Comparison of ENCODE assay signal across 37 cellular contexts in genomic region chr18:67486534-67486933, GRCh38.
"Had no signal": no experiment of that assay in that cellular context is flagged by ENCODE, and none has a peak within 500 bp of the region (broad histone marks: within the 10 kb centered on the region; RNA-seq: fewer than 3 reads in every experiment).

No MANE protein-coding gene starts in this region.

- DNase-seq: activated CD4-positive, alpha-beta memory T cell treated with anti-CD3 and anti-CD28 coated beads, Interleukin-2, amount 10 ng/mL, durations not matched to agents 7 days and 5 days; activated CD4-positive, alpha-beta T cell treated with anti-CD3 and anti-CD28 coated beads for 1 hour; activated CD4-positive, alpha-beta T cell treated with anti-CD3 and anti-CD28 coated beads for 36 hours; activated CD4-positive, alpha-beta T cell treated with anti-CD3 and anti-CD28 coated beads for 48 hours; activated CD4-positive, alpha-beta T cell treated with anti-CD3 and anti-CD28 coated beads, Interleukin-2, amount 10 ng/mL, durations not matched to agents 7 days and 5 days; activated CD4-positive, alpha-beta T cell treated with anti-CD3 and anti-CD28 coated beads, Interleukin-2, amount 50 U/mL, for 48 hours; activated CD4-positive, CD25-positive, alpha-beta regulatory T cell; activated CD8-positive, alpha-beta memory T cell treated with anti-CD3 and anti-CD28 coated beads for 24 hours; activated CD8-positive, alpha-beta memory T cell treated with anti-CD3 and anti-CD28 coated beads, Interleukin-2, amount 10 ng/mL, durations not matched to agents 7 days and 5 days; activated CD8-positive, alpha-beta memory T cell treated with anti-CD3 and anti-CD28 coated beads, Interleukin-2, amount 50 U/mL, for 48 hours; activated CD8-positive, alpha-beta T cell treated with anti-CD3 and anti-CD28 coated beads, Interleukin-2, amount 10 ng/mL, durations not matched to agents 7 days and 5 days; activated effector memory CD4-positive, alpha-beta T cell treated with Interleukin-2 at 50 U/mL for 16 hours; activated gamma-delta T cell; activated naive CD4-positive, alpha-beta T cell treated with anti-CD3 and anti-CD28 coated beads, Interleukin-2, amount 10 ng/mL, durations not matched to agents 7 days and 5 days; activated naive CD4-positive, alpha-beta T cell treated with Interleukin-2 at 50 U/mL for 16 hours; activated naive CD8-positive, alpha-beta T cell treated with anti-CD3 and anti-CD28 coated beads, Interleukin-2, amount 10 ng/mL, durations not matched to agents 7 days and 5 days; activated naive CD8-positive, alpha-beta T cell treated with anti-CD3 and anti-CD28 coated beads, Interleukin-2, amount 50 U/mL, for 24 hours; activated T-cell treated with anti-CD3 and anti-CD28 coated beads, Interleukin-2, amount 50 U/mL, for 24 hours; activated T-cell treated with anti-CD3 and anti-CD28 coated beads, Interleukin-2, amount 50 U/mL, for 48 hours; amygdala; anterior cingulate cortex; caudate nucleus; cerebellar nuclear complex; T-helper 1 cell; T-helper 2 cell; T-helper 9 cell had no signal

- H3K27ac ChIP-seq: ascending aorta, cardiac muscle cell, VCaP had no signal

- H3K27me3 Mint-ChIP-seq: activated CD4-positive, alpha-beta memory T cell treated with anti-CD3 and anti-CD28 coated beads, Interleukin-2, amount 10 ng/mL, durations not matched to agents 7 days and 5 days; activated naive CD8-positive, alpha-beta T cell; activated naive CD8-positive, alpha-beta T cell treated with anti-CD3 and anti-CD28 coated beads, Interleukin-2, amount 10 ng/mL, durations not matched to agents 7 days and 5 days; activated naive CD8-positive, alpha-beta T cell treated with anti-CD3 and anti-CD28 coated beads, Interleukin-2, amount 50 U/mL, for 24 hours; activated T-cell treated with anti-CD3 and anti-CD28 coated beads, Interleukin-2, amount 50 U/mL, for 24 hours; brain; central memory CD8-positive, alpha-beta T cell had no signal

- H3K4me3 ChIP-seq: ascending aorta, cardiac muscle cell had no signal

- H3K27ac Mint-ChIP-seq: activated CD4-positive, alpha-beta memory T cell treated with anti-CD3 and anti-CD28 coated beads, Interleukin-2, amount 10 ng/mL, durations not matched to agents 7 days and 5 days; activated CD4-positive, alpha-beta T cell treated with anti-CD3 and anti-CD28 coated beads for 36 hours; activated CD4-positive, alpha-beta T cell treated with anti-CD3 and anti-CD28 coated beads, Interleukin-2, amount 10 ng/mL, durations not matched to agents 7 days and 5 days; activated CD8-positive, alpha-beta memory T cell treated with anti-CD3 and anti-CD28 coated beads, Interleukin-2, amount 10 ng/mL, durations not matched to agents 7 days and 5 days; activated CD8-positive, alpha-beta T cell treated with anti-CD3 and anti-CD28 coated beads, Interleukin-2, amount 10 ng/mL, durations not matched to agents 7 days and 5 days; activated naive CD4-positive, alpha-beta T cell treated with anti-CD3 and anti-CD28 coated beads, Interleukin-2, amount 10 ng/mL, durations not matched to agents 7 days and 5 days; activated naive CD4-positive, alpha-beta T cell treated with anti-CD3 and anti-CD28 coated beads, Interleukin-2, amount 50 U/mL, for 24 hours; activated naive CD8-positive, alpha-beta T cell; activated naive CD8-positive, alpha-beta T cell treated with anti-CD3 and anti-CD28 coated beads, Interleukin-2, amount 10 ng/mL, durations not matched to agents 7 days and 5 days; activated naive CD8-positive, alpha-beta T cell treated with anti-CD3 and anti-CD28 coated beads, Interleukin-2, amount 50 U/mL, for 24 hours; activated T-cell treated with anti-CD3 and anti-CD28 coated beads, Interleukin-2, amount 50 U/mL, for 24 hours; activated T-helper 2 cell treated with anti-CD3 and anti-CD28 coated beads, Interferon-gamma antibody, Interleukin-2, Interleukin-4, amounts not matched to agents 10 μg/mL and 5 μg/mL and 100 μg/mL, durations not matched to agents 14 hours and 24 hours and 36 hours; T-helper 1 cell treated with Interleukin-12 subunit alpha and Interleukin-12 subunit beta and Interleukin-4 antibody, amounts not matched to agents 30 μg/mL and 1 μg/mL, for 36 hours; T-helper 2 cell treated with Interferon-gamma antibody and Interleukin-4, amounts not matched to agents 5 μg/mL and 100 μg/mL, for 36 hours had no signal

- H3K36me3 ChIP-seq: ascending aorta, cardiac muscle cell had no signal

- H3K4me3 Mint-ChIP-seq: activated CD4-positive, alpha-beta memory T cell treated with anti-CD3 and anti-CD28 coated beads, Interleukin-2, amount 10 ng/mL, durations not matched to agents 7 days and 5 days; activated CD4-positive, alpha-beta T cell treated with anti-CD3 and anti-CD28 coated beads for 36 hours; activated CD4-positive, alpha-beta T cell treated with anti-CD3 and anti-CD28 coated beads, Interleukin-2, amount 10 ng/mL, durations not matched to agents 7 days and 5 days; activated CD8-positive, alpha-beta memory T cell treated with anti-CD3 and anti-CD28 coated beads, Interleukin-2, amount 10 ng/mL, durations not matched to agents 7 days and 5 days; activated CD8-positive, alpha-beta T cell treated with anti-CD3 and anti-CD28 coated beads, Interleukin-2, amount 10 ng/mL, durations not matched to agents 7 days and 5 days; activated naive CD4-positive, alpha-beta T cell treated with anti-CD3 and anti-CD28 coated beads, Interleukin-2, amount 10 ng/mL, durations not matched to agents 7 days and 5 days; activated naive CD4-positive, alpha-beta T cell treated with anti-CD3 and anti-CD28 coated beads, Interleukin-2, amount 50 U/mL, for 24 hours; activated naive CD8-positive, alpha-beta T cell; activated naive CD8-positive, alpha-beta T cell treated with anti-CD3 and anti-CD28 coated beads, Interleukin-2, amount 10 ng/mL, durations not matched to agents 7 days and 5 days; activated naive CD8-positive, alpha-beta T cell treated with anti-CD3 and anti-CD28 coated beads, Interleukin-2, amount 50 U/mL, for 24 hours; activated T-cell treated with anti-CD3 and anti-CD28 coated beads, Interleukin-2, amount 50 U/mL, for 24 hours; brain; central memory CD8-positive, alpha-beta T cell; T-helper 1 cell treated with Interleukin-12 subunit alpha and Interleukin-12 subunit beta and Interleukin-4 antibody, amounts not matched to agents 30 μg/mL and 1 μg/mL, for 36 hours; T-helper 2 cell treated with Interferon-gamma antibody and Interleukin-4, amounts not matched to agents 5 μg/mL and 100 μg/mL, for 36 hours had no signal

- H3K36me3 Mint-ChIP-seq: activated CD8-positive, alpha-beta memory T cell treated with anti-CD3 and anti-CD28 coated beads, Interleukin-2, amount 10 ng/mL, durations not matched to agents 7 days and 5 days; activated naive CD4-positive, alpha-beta T cell treated with anti-CD3 and anti-CD28 coated beads, Interleukin-2, amount 10 ng/mL, durations not matched to agents 7 days and 5 days; activated naive CD4-positive, alpha-beta T cell treated with anti-CD3 and anti-CD28 coated beads, Interleukin-2, amount 50 U/mL, for 24 hours; activated naive CD8-positive, alpha-beta T cell; activated naive CD8-positive, alpha-beta T cell treated with anti-CD3 and anti-CD28 coated beads, Interleukin-2, amount 10 ng/mL, durations not matched to agents 7 days and 5 days; brain had no signal

- H3K9me3 Mint-ChIP-seq: activated CD4-positive, alpha-beta memory T cell treated with anti-CD3 and anti-CD28 coated beads, Interleukin-2, amount 10 ng/mL, durations not matched to agents 7 days and 5 days; activated CD4-positive, alpha-beta T cell treated with anti-CD3 and anti-CD28 coated beads, Interleukin-2, amount 10 ng/mL, durations not matched to agents 7 days and 5 days; activated naive CD4-positive, alpha-beta T cell treated with anti-CD3 and anti-CD28 coated beads, Interleukin-2, amount 10 ng/mL, durations not matched to agents 7 days and 5 days; activated naive CD4-positive, alpha-beta T cell treated with anti-CD3 and anti-CD28 coated beads, Interleukin-2, amount 50 U/mL, for 24 hours; activated naive CD8-positive, alpha-beta T cell treated with anti-CD3 and anti-CD28 coated beads, Interleukin-2, amount 10 ng/mL, durations not matched to agents 7 days and 5 days; activated naive CD8-positive, alpha-beta T cell treated with anti-CD3 and anti-CD28 coated beads, Interleukin-2, amount 50 U/mL, for 24 hours; activated T-cell treated with anti-CD3 and anti-CD28 coated beads, Interleukin-2, amount 50 U/mL, for 24 hours; activated T-helper 2 cell treated with anti-CD3 and anti-CD28 coated beads, Interferon-gamma antibody, Interleukin-2, Interleukin-4, amounts not matched to agents 10 μg/mL and 5 μg/mL and 100 μg/mL, durations not matched to agents 14 hours and 24 hours and 36 hours; brain; central memory CD8-positive, alpha-beta T cell; T-helper 1 cell treated with Interleukin-12 subunit alpha and Interleukin-12 subunit beta and Interleukin-4 antibody, amounts not matched to agents 30 μg/mL and 1 μg/mL, for 36 hours; T-helper 2 cell treated with Interferon-gamma antibody and Interleukin-4, amounts not matched to agents 5 μg/mL and 100 μg/mL, for 36 hours had no signal

- ATAC-seq: activated CD4-positive, alpha-beta T cell treated with anti-CD3 and anti-CD28 coated beads for 36 hours; activated CD4-positive, CD25-positive, alpha-beta regulatory T cell treated with anti-CD3 and anti-CD28 coated beads, Interleukin-2, amount 50 U/mL, for 24 hours; activated CD8-positive, alpha-beta memory T cell treated with anti-CD3 and anti-CD28 coated beads, Interleukin-2, amount 10 ng/mL, durations not matched to agents 7 days and 5 days; activated CD8-positive, alpha-beta T cell treated with anti-CD3 and anti-CD28 coated beads, Interleukin-2, amount 10 ng/mL, durations not matched to agents 7 days and 5 days; activated naive CD8-positive, alpha-beta T cell treated with anti-CD3 and anti-CD28 coated beads, Interleukin-2, amount 50 U/mL, for 24 hours had no signal

- H3K9me3 ChIP-seq: ascending aorta had no signal

- H3K4me1 Mint-ChIP-seq: activated CD4-positive, alpha-beta memory T cell treated with anti-CD3 and anti-CD28 coated beads, Interleukin-2, amount 10 ng/mL, durations not matched to agents 7 days and 5 days; activated CD4-positive, alpha-beta T cell treated with anti-CD3 and anti-CD28 coated beads for 36 hours; activated CD4-positive, alpha-beta T cell treated with anti-CD3 and anti-CD28 coated beads, Interleukin-2, amount 10 ng/mL, durations not matched to agents 7 days and 5 days; activated CD8-positive, alpha-beta memory T cell treated with anti-CD3 and anti-CD28 coated beads, Interleukin-2, amount 10 ng/mL, durations not matched to agents 7 days and 5 days; activated naive CD4-positive, alpha-beta T cell treated with anti-CD3 and anti-CD28 coated beads, Interleukin-2, amount 10 ng/mL, durations not matched to agents 7 days and 5 days; activated naive CD4-positive, alpha-beta T cell treated with anti-CD3 and anti-CD28 coated beads, Interleukin-2, amount 50 U/mL, for 24 hours; activated naive CD8-positive, alpha-beta T cell treated with anti-CD3 and anti-CD28 coated beads, Interleukin-2, amount 10 ng/mL, durations not matched to agents 7 days and 5 days; activated naive CD8-positive, alpha-beta T cell treated with anti-CD3 and anti-CD28 coated beads, Interleukin-2, amount 50 U/mL, for 24 hours; central memory CD8-positive, alpha-beta T cell had no signal

- H3K27me3 ChIP-seq: ascending aorta, cardiac muscle cell had no signal
